Comparison of ENCODE assay signal across 9 cellular contexts in genomic region chr16:89557230-89557935, GRCh38. TPM values are rescaled to one million over a fixed set of nuclear protein-coding genes. Genes with fewer than 3 reads are reported as not detected.
DNase-seq lines count a peak whose midpoint lies in the region; ATAC-seq, FAIRE-seq and TF ChIP-seq lines count a peak whose summit lies in the region.
"Had no signal": no experiment of that assay in that cellular context is flagged by ENCODE, and none has a peak within 500 bp of the region (broad histone marks: within the 10 kb centered on the region; RNA-seq: fewer than 3 reads in every experiment).

No MANE protein-coding gene starts in this region.

- H3K4me1 ChIP-seq in SJCRH30 (peaks cover 21% of the 10 kb centered on the region), ovary (ENCODE audit: insufficient read depth) (peaks cover 6% of the 10 kb centered on the region), thyroid gland (peaks cover 10 to 18% of the 10 kb centered on the region in 2 donors)

- no peak overlapping the region for H3K4me3 ChIP-seq in SJCRH30
- no peak overlapping the region for H3K4me3 ChIP-seq in ovary
- no peak overlapping the region for H3K4me3 ChIP-seq in thyroid gland (replicated peaks in 1 of 3)

- WGBS in ovary, 3 donors: 32 to 41% (median 36%) methylated on average over 17 of the region's 17 CpGs
- WGBS in thyroid gland, 2 donors: 49 to 57% methylated on average over 9 to 14 of the region's 17 CpGs

- no peak for ATAC-seq in GM19324 (IDR thresholded peaks at IDR 0.05; ENCODE audit: low FRiP score, unreplicated experiment)

- peak; percentile 94 for TF ChIP-seq CTCF in C4-2B (conservative IDR thresholded peaks at IDR 0.05)
- TF ChIP-seq CTCF in ovary (IDR thresholded peaks at IDR 0.05): peak; percentile 36 to 54 (median 42)
- peak; percentile 28 to 68 (median 52) for TF ChIP-seq CTCF in thyroid gland (IDR thresholded peaks at IDR 0.05)

- H3K27ac ChIP-seq in C4-2B: no peak overlapping the region
- H3K27ac ChIP-seq in SJCRH30: peak overlapping the region; percentile 0; the same call in 1 of the 2 replicates
- H3K27ac ChIP-seq in ovary: no peak overlapping the region
- no peak overlapping the region for H3K27ac ChIP-seq in thyroid gland

- intact Hi-C loops in ovary (cut with DNase I): loop anchor here in 2 of 4 donors (5.0 to 10.0 kb wide), 2 partner anchors 220 to 223 kb away; no protein-coding TSS in a partner anchor
- intact Hi-C loops in thyroid gland (cut with DNase I): loop anchor here (10.0 kb wide), 1 partner anchor 223 kb away; no protein-coding TSS in a partner anchor

- TF ChIP-seq POLR2A in H54 (IDR thresholded peaks at IDR 0.05; ENCODE audit: low read depth, low read length) (no peak), ovary (IDR thresholded peaks at IDR 0.05) (no peak), thyroid gland (IDR thresholded peaks at IDR 0.05) (no peak)

- TF ChIP-seq EP300 in ovary (IDR thresholded peaks at IDR 0.05): no peak

- peaks cover 34% of the 10 kb centered on the region for H3K36me3 ChIP-seq in SJCRH30
- no peaks in the 10 kb centered on the region for H3K36me3 ChIP-seq in ovary
- H3K36me3 ChIP-seq in thyroid gland: peaks cover 46 to 48% of the 10 kb centered on the region in 2 donors

- H3K27me3 ChIP-seq in SJCRH30 (no peaks in the 10 kb centered on the region), ovary (no peaks in the 10 kb centered on the region), thyroid gland (no peaks in the 10 kb centered on the region)

- DNase-seq in H54 (ENCODE audit: insufficient read length, low spot score) (peak; percentile 76), SJCRH30 (peak; percentile 91 to 94), germinal center (ENCODE audit: low spot score) (peak; percentile 76), ovary (peak; percentile 57 to 84 (median 68)), thyroid gland (peak; percentile 68 to 69)
- DNase-seq in activated naive CD4-positive, alpha-beta T cell treated with Interleukin-2 at 50 U/mL for 16 hours: peak; percentile 87

- FAIRE-seq in H54 (lab: Jason Lieb, UNC): no peak

- no peaks in the 10 kb centered on the region for H3K9me3 ChIP-seq in SJCRH30 (replicated peaks)
- no peaks in the 10 kb centered on the region for H3K9me3 ChIP-seq in ovary
- H3K9me3 ChIP-seq in thyroid gland: no peaks in the 10 kb centered on the region

RNA-seq across cellular contexts. Expression of gene RPL13, which starts 3.1 kb away (rescaled TPM):
- 5,665 and 6,596 TPM in 2 replicates for total RNA-seq in SJCRH30 (2014; rRNA removed; shearing (Covaris generic))
- over 10,000 TPM in 2 of 7 donors, 1,000 to 10,000 TPM in 5; 4,259 to 21,366 (median 5,883) TPM for total RNA-seq in ovary
- polyA plus RNA-seq in ovary: over 10,000 TPM in 1 of 2 donors, 1,000 to 10,000 TPM in 1; 1,317 to 14,290 TPM
- 1,000 to 10,000 TPM; 5,127 to 8,436 (median 6,104) TPM for total RNA-seq in thyroid gland

RNA-seq across cellular contexts. Expression of gene CPNE7, which starts 18.2 kb away (rescaled TPM):
- not detected in 2 replicates for total RNA-seq in SJCRH30 (2014; rRNA removed; shearing (Covaris generic))
- total RNA-seq in ovary: 1 to 10 TPM in 3 of 7 donors, under 1 TPM in 3, not detected in 1; 0.36 to 4.0 (median 1.2) TPM
- polyA plus RNA-seq in ovary: under 1 TPM in 1 of 2 donors, not detected in 1; 0.90 TPM
- 1 to 10 TPM in 1 of 4 donors, under 1 TPM in 1, not detected in 2; 0.44 to 1.1 TPM for total RNA-seq in thyroid gland

RNA-seq across cellular contexts. Expression of gene SPG7, which starts 49.2 kb away (rescaled TPM):
- total RNA-seq in SJCRH30 (2014; rRNA removed; shearing (Covaris generic)): 137 and 161 TPM in 2 replicates
- total RNA-seq in ovary: 100 to 1,000 TPM in 3 of 7 donors, 10 to 100 TPM in 4; 73.5 to 145 (median 96.0) TPM
- 10 to 100 TPM; 48.9 to 76.7 TPM for polyA plus RNA-seq in ovary
- total RNA-seq in thyroid gland: 100 to 1,000 TPM; 218 to 392 (median 285) TPM

RNA-seq across cellular contexts. Expression of gene DPEP1, which starts 56.1 kb away (rescaled TPM):
- 1.6 and 1.7 TPM in 2 replicates for total RNA-seq in SJCRH30 (2014; rRNA removed; shearing (Covaris generic))
- total RNA-seq in ovary: 1 to 10 TPM in 3 of 7 donors, under 1 TPM in 3, not detected in 1; 0.30 to 5.7 (median 1.3) TPM
- 1 to 10 TPM in 1 of 2 donors, under 1 TPM in 1; 0.35 to 3.3 TPM for polyA plus RNA-seq in ovary
- total RNA-seq in thyroid gland: 1 to 10 TPM in 2 of 4 donors, under 1 TPM in 2; 0.29 to 5.0 (median 1.3) TPM
- total RNA-seq: T-helper 1 cell treated with Interleukin-12 subunit alpha and Interleukin-12 subunit beta and Interleukin-4 antibody, amounts not matched to agents 30 ng/mL and 1 ng/mL, for 36 hours had no signal

Comparison
In these comparisons a context has a peak if more than half of its experiments do, and no peak if none do; other contexts are left out.
1. CTCF ChIP-seq: peak in every context shown above with its lines; median percentile 94 in C4-2B; 52 in thyroid gland; 42 in ovary.